Comparison of ENCODE assay signal across 1 cellular context in genomic region chrX:24100713-24101112, GRCh38.
TF ChIP-seq lines count a peak whose summit lies in the region.

No MANE protein-coding gene starts in this region.

TF ChIP-seq in SK-N-SH, 30 proteins besides CTCF, POLR2A, EP300 and RAD21:
- no peak for TF ChIP-seq SIN3A (IDR thresholded peaks at IDR 0.05; ENCODE audit: borderline replicate concordance, low read depth, low read length)
- no peak for TF ChIP-seq FOXJ3 (CRISPR knock-in tag; IDR thresholded peaks at IDR 0.05)
- no peak for TF ChIP-seq IRF3 (IDR thresholded peaks at IDR 0.05; ENCODE audit: low read depth, low read length)
- TF ChIP-seq, protein P1, sequence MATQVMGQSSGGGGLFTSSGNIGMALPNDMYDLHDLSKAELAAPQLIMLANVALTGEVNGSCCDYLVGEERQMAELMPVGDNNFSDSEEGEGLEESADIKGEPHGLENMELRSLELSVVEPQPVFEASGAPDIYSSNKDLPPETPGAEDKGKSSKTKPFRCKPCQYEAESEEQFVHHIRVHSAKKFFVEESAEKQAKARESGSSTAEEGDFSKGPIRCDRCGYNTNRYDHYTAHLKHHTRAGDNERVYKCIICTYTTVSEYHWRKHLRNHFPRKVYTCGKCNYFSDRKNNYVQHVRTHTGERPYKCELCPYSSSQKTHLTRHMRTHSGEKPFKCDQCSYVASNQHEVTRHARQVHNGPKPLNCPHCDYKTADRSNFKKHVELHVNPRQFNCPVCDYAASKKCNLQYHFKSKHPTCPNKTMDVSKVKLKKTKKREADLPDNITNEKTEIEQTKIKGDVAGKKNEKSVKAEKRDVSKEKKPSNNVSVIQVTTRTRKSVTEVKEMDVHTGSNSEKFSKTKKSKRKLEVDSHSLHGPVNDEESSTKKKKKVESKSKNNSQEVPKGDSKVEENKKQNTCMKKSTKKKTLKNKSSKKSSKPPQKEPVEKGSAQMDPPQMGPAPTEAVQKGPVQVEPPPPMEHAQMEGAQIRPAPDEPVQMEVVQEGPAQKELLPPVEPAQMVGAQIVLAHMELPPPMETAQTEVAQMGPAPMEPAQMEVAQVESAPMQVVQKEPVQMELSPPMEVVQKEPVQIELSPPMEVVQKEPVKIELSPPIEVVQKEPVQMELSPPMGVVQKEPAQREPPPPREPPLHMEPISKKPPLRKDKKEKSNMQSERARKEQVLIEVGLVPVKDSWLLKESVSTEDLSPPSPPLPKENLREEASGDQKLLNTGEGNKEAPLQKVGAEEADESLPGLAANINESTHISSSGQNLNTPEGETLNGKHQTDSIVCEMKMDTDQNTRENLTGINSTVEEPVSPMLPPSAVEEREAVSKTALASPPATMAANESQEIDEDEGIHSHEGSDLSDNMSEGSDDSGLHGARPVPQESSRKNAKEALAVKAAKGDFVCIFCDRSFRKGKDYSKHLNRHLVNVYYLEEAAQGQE (IDR thresholded peaks at IDR 0.05; ENCODE audit: low read depth, low read length): no peak
- no peak for TF ChIP-seq MEF2A (IDR thresholded peaks at IDR 0.05; ENCODE audit: borderline replicate concordance, low read depth)
- no peak for TF ChIP-seq USF2 (IDR thresholded peaks at IDR 0.05; ENCODE audit: borderline replicate concordance, low read depth, low read length)
- TF ChIP-seq GABPA (IDR thresholded peaks at IDR 0.05; ENCODE audit: low read depth): no peak
- TF ChIP-seq, protein P2, sequence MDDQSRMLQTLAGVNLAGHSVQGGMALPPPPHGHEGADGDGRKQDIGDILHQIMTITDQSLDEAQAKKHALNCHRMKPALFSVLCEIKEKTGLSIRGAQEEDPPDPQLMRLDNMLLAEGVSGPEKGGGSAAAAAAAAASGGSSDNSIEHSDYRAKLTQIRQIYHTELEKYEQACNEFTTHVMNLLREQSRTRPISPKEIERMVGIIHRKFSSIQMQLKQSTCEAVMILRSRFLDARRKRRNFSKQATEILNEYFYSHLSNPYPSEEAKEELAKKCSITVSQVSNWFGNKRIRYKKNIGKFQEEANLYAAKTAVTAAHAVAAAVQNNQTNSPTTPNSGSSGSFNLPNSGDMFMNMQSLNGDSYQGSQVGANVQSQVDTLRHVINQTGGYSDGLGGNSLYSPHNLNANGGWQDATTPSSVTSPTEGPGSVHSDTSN (IDR thresholded peaks at IDR 0.05): no peak
- TF ChIP-seq NRF1 (IDR thresholded peaks at IDR 0.05; ENCODE audit: low read depth, low read length): no peak
- no peak for TF ChIP-seq JUND (IDR thresholded peaks at IDR 0.05)
- no peak for TF ChIP-seq YY1 (IDR thresholded peaks at IDR 0.05; ENCODE audit: low read depth)
- no peak for TF ChIP-seq GATA2 (CRISPR knock-in tag; IDR thresholded peaks at IDR 0.05)
